1 cellular context compared by ENCODE assay signal in genomic region chr2:74425523-74425922, GRCh38.
TF ChIP-seq lines count a peak whose summit lies in the region.

No MANE protein-coding gene starts in this region.

TF ChIP-seq in SK-N-SH, 30 proteins besides CTCF, POLR2A, EP300 and RAD21 (continued from another document):
- TF ChIP-seq, protein P1, sequence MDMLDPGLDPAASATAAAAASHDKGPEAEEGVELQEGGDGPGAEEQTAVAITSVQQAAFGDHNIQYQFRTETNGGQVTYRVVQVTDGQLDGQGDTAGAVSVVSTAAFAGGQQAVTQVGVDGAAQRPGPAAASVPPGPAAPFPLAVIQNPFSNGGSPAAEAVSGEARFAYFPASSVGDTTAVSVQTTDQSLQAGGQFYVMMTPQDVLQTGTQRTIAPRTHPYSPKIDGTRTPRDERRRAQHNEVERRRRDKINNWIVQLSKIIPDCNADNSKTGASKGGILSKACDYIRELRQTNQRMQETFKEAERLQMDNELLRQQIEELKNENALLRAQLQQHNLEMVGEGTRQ (IDR thresholded peaks at IDR 0.05; ENCODE audit: borderline replicate concordance, low read depth, low read length): no peak
- no peak for TF ChIP-seq MXI1 (IDR thresholded peaks at IDR 0.05; ENCODE audit: low read depth, low read length)
- no peak for TF ChIP-seq CHD2 (IDR thresholded peaks at IDR 0.05; ENCODE audit: low read length, partially characterized antibody)
- no peak for TF ChIP-seq RFX5 (IDR thresholded peaks at IDR 0.05; ENCODE audit: low read length)
